ENCODE assay signal across 8 cellular contexts in genomic region chr2:202378001-202378400, GRCh38. TPM values are rescaled to one million over a fixed set of nuclear protein-coding genes. Genes with fewer than 3 reads are reported as not detected.
DNase-seq lines count a peak whose midpoint lies in the region; ATAC-seq and TF ChIP-seq lines count a peak whose summit lies in the region.

No MANE protein-coding gene starts in this region.

- H3K27ac ChIP-seq in cardiac muscle cell = no peak overlapping the region
- H3K27ac ChIP-seq in lower lobe of right lung = peak overlapping the region; percentile 90
- H3K27ac ChIP-seq in urinary bladder (ENCODE audit: low read depth) = no peak overlapping the region

- ATAC-seq in lower lobe of right lung (no peak), GM21619 (IDR thresholded peaks at IDR 0.05; ENCODE audit: unreplicated experiment) (no peak), HG02763 (IDR thresholded peaks at IDR 0.05; ENCODE audit: unreplicated experiment) (no peak), GM21381 (IDR thresholded peaks at IDR 0.05; ENCODE audit: unreplicated experiment) (no peak)

- in situ Hi-C loops in astrocyte of the cerebellum (cut with HindIII; ENCODE audit: low sequenced_read_pairs) = no loop called here

- no peak for DNase-seq in cardiac muscle cell (ENCODE audit: low read depth in 1 of 2, low spot score in 1 of 2)
- DNase-seq in cardiac septum (ENCODE audit: low spot score) = no peak
- no peak for DNase-seq in astrocyte of the cerebellum (ENCODE audit: low read depth)
- DNase-seq in lower lobe of right lung = no peak

- TF ChIP-seq CTCF in cardiac muscle cell (IDR thresholded peaks at IDR 0.05; ENCODE audit: low read depth, low read length) (no peak), astrocyte of the cerebellum (IDR thresholded peaks at IDR 0.05; ENCODE audit: low read depth, low read length, missing control alignments) (no peak), lower lobe of right lung (IDR thresholded peaks at IDR 0.05) (no peak)

- no peaks in the 10 kb centered on the region for H3K27me3 ChIP-seq in cardiac muscle cell
- no peaks in the 10 kb centered on the region for H3K27me3 ChIP-seq in lower lobe of right lung (ENCODE audit: low read depth)

- intact Hi-C loops in cardiac septum (cut with DNase I) = loop anchor here (5.0 to 10.0 kb wide), 5 partner anchors 49 to 534 kb away; partner anchors contain the start of genes CARF and WDR12
- intact Hi-C loops in lower lobe of right lung (cut with DNase I) = no loop called here

- H3K9me3 ChIP-seq in cardiac muscle cell (ENCODE audit: low read depth) (no peaks in the 10 kb centered on the region), lower lobe of right lung (no peaks in the 10 kb centered on the region)

- H3K36me3 ChIP-seq in cardiac muscle cell (no peaks in the 10 kb centered on the region), lower lobe of right lung (no peaks in the 10 kb centered on the region), urinary bladder (ENCODE audit: insufficient read depth) (no peaks in the 10 kb centered on the region)

- H3K4me3 ChIP-seq in cardiac muscle cell (peak overlapping the region; percentile 76), astrocyte of the cerebellum (ENCODE audit: low read depth, low read length) (peak overlapping the region; percentile 98), lower lobe of right lung (peak overlapping the region; percentile 66), urinary bladder (ENCODE audit: low read depth, low read length) (peak overlapping the region; percentile 94)

- WGBS in urinary bladder = 5% methylated on average over 4 of the region's 4 CpGs

- peaks cover 13% of the 10 kb centered on the region for H3K4me1 ChIP-seq in cardiac muscle cell (ENCODE audit: low read depth)
- peaks cover 56% of the 10 kb centered on the region for H3K4me1 ChIP-seq in lower lobe of right lung
- no peaks in the 10 kb centered on the region for H3K4me1 ChIP-seq in urinary bladder (ENCODE audit: insufficient read depth)

RNA-seq across cellular contexts. Expression of gene BMPR2, which starts 1.9 kb away (rescaled TPM):
- total RNA-seq in cardiac muscle cell (15.0 and 24.9 TPM in 2 replicates), cardiac septum (83.6 TPM), lower lobe of right lung (137 TPM), urinary bladder (86.7 TPM)
- polyA plus RNA-seq in cardiac muscle cell (12.7 and 17.8 TPM in 2 replicates), urinary bladder (20.1 TPM)
